15 cellular contexts compared by ENCODE assay signal in genomic region chrX:119500061-119500800, GRCh38. TPM values are rescaled to one million over a fixed set of nuclear protein-coding genes. Genes with fewer than 3 reads are reported as not detected.
DNase-seq lines count a peak whose midpoint lies in the region; ATAC-seq and TF ChIP-seq lines count a peak whose summit lies in the region.
"Had no signal": no experiment of that assay in that cellular context is flagged by ENCODE, and none has a peak within 500 bp of the region (broad histone marks: within the 10 kb centered on the region; RNA-seq: fewer than 3 reads in every experiment).

No MANE protein-coding gene starts in this region.

- TF ChIP-seq CTCF in RWPE2 (IDR thresholded peaks at IDR 0.05; ENCODE audit: poor library complexity, severe bottlenecking) (no peak), esophagus squamous epithelium (IDR thresholded peaks at IDR 0.05) (no peak), H9 (conservative IDR thresholded peaks at IDR 0.05) (no peak)

- H3K56ac ChIP-seq in H9 (ENCODE audit: insufficient read length, low read depth, low read length), result no peak overlapping the region

- no peak overlapping the region for H2BK12ac ChIP-seq in H9 (ENCODE audit: insufficient read length, low read depth, low read length)

- no peak overlapping the region for H3K27ac ChIP-seq in CD4-positive, CD25-positive, alpha-beta regulatory T cell (ENCODE audit: insufficient read depth, low read length, poor library complexity, severe bottlenecking)
- H3K27ac ChIP-seq in RWPE2 (ENCODE audit: poor library complexity, severe bottlenecking) (peak overlapping the region; percentile 95), esophagus squamous epithelium (peak overlapping the region in 3 of 4 donors; percentile 82 to 90 (median 84)), H9 (ENCODE audit: insufficient read length, low read depth, low read length) (no peak overlapping the region)

- no peak for ATAC-seq in CD4-positive, CD25-positive, alpha-beta regulatory T cell (ENCODE audit: low read depth in 2 of 2)
- ATAC-seq in RWPE2 (ENCODE audit: low read depth) (no peak), HG02981 (IDR thresholded peaks at IDR 0.05; ENCODE audit: unreplicated experiment) (no peak)
- no peak for ATAC-seq in stimulated activated naive B cell treated with anti-CD40 and anti-IgM and Interleukin-4, amounts not matched to agents 10 μg/mL and 1 μg/mL and 100 μg/mL, for 72 hours (replicated peaks)
- ATAC-seq: Right ventricle myocardium inferior had no signal

- H2BK20ac ChIP-seq in H9 (ENCODE audit: low read depth, low read length, poor library complexity, severe bottlenecking), result no peak overlapping the region

- no peaks in the 10 kb centered on the region for H4K20me1 ChIP-seq in H9 (ENCODE audit: control insufficient read depth, insufficient read depth, insufficient read length)

- no peak for DNase-seq in CD4-positive, CD25-positive, alpha-beta regulatory T cell
- no peak for DNase-seq in RWPE2 (ENCODE audit: low spot score)
- no peak for DNase-seq in esophagus squamous epithelium (lab: John Stamatoyannopoulos, UW)
- no peak for DNase-seq in stimulated activated naive B cell treated with anti-CD40 and anti-IgM and Interleukin-4, amounts not matched to agents 10 μg/mL and 1 μg/mL and 100 μg/mL, for 72 hours
- no peak for DNase-seq in HuH-7 (ENCODE audit: low spot score)
- DNase-seq in H9, result no peak
- no peak for DNase-seq in stimulated activated CD4-positive, alpha-beta T cell treated with anti-CD3 and anti-CD28 coated beads, Interleukin-4, amount 100 ng/mL, for 1 hour
- DNase-seq: COR-L47, KG1, NCI-H1417 treated with DMSO at 0.1 percent for 48 hours, NCI-H2029 treated with DMSO at 0.1 percent for 48 hours, NCI-H2171 treated with DMSO at 0.1 percent for 48 hours, NCI-H748 treated with DMSO at 0.1 percent for 48 hours had no signal

- no peaks in the 10 kb centered on the region for H3K36me3 Mint-ChIP-seq in CD4-positive, CD25-positive, alpha-beta regulatory T cell
- H3K36me3 Mint-ChIP-seq in stimulated activated naive B cell treated with anti-CD40 and anti-IgM and Interleukin-4, amounts not matched to agents 10 μg/mL and 1 μg/mL and 100 μg/mL, for 72 hours, result no peaks in the 10 kb centered on the region
- H3K36me3 Mint-ChIP-seq in H9 (ENCODE audit: insufficient read depth in 1 of 3, low read depth in 3 of 3), result peaks cover 0 to 6% (median 0%) of the 10 kb centered on the region in 3 experiments; a peak in 3 of 7 replicates

- no peak overlapping the region for H4K8ac ChIP-seq in H9 (replicated peaks; ENCODE audit: insufficient read length, low read depth, low read length)

- H3K23ac ChIP-seq in H9 (ENCODE audit: insufficient read length, low read depth, low read length), result no peak overlapping the region

- no peaks in the 10 kb centered on the region for H3K23me2 ChIP-seq in H9 (ENCODE audit: insufficient read length, low read depth, low read length, poor library complexity, severe bottlenecking)

- intact Hi-C loops in esophagus squamous epithelium (cut with DNase I), result no loop called here

- peaks cover 15% of the 10 kb centered on the region for H3K4me1 ChIP-seq in CD4-positive, CD25-positive, alpha-beta regulatory T cell (ENCODE audit: control insufficient read depth, insufficient read depth, low read length, poor library complexity, severe bottlenecking)
- H3K4me1 ChIP-seq in RWPE2 (ENCODE audit: insufficient read depth, poor library complexity, severe bottlenecking) (peaks cover 31% of the 10 kb centered on the region), esophagus squamous epithelium (peaks cover 8 to 70% (median 12%) of the 10 kb centered on the region in 3 donors), H9 (ENCODE audit: insufficient read depth, low read length) (no peaks in the 10 kb centered on the region)

- no peaks in the 10 kb centered on the region for H3K9me3 Mint-ChIP-seq in CD4-positive, CD25-positive, alpha-beta regulatory T cell
- H3K9me3 Mint-ChIP-seq in stimulated activated naive B cell treated with anti-CD40 and anti-IgM and Interleukin-4, amounts not matched to agents 10 μg/mL and 1 μg/mL and 100 μg/mL, for 72 hours, result no peaks in the 10 kb centered on the region
- peaks cover 64 to 79% of the 10 kb centered on the region in 2 experiments for H3K9me3 Mint-ChIP-seq in H9

- no peak overlapping the region for H3K9ac ChIP-seq in H9 (ENCODE audit: extremely low read depth, insufficient read length, low read length)

- 80 to 95% methylated on average over 7 to 13 of the region's 13 CpGs for WGBS in esophagus squamous epithelium, 2 donors
- WGBS in H9 (ENCODE audit: extremely low coverage, insufficient read length, low lambda C conversion rate), result no CpG with 5 or more reads among the region's 13 CpGs

- no peak overlapping the region for H3K18ac ChIP-seq in H9 (ENCODE audit: insufficient read length, low read depth, low read length)

- no peaks in the 10 kb centered on the region for H3K36me3 ChIP-seq in CD4-positive, CD25-positive, alpha-beta regulatory T cell (ENCODE audit: control insufficient read depth, insufficient read depth, low read length)
- H3K36me3 ChIP-seq in RWPE2 (ENCODE audit: low read depth), result no peaks in the 10 kb centered on the region
- H3K36me3 ChIP-seq in esophagus squamous epithelium, result no peaks in the 10 kb centered on the region

- peaks cover 4% of the 10 kb centered on the region for H3K27me3 Mint-ChIP-seq in CD4-positive, CD25-positive, alpha-beta regulatory T cell
- H3K27me3 Mint-ChIP-seq in stimulated activated naive B cell treated with anti-CD40 and anti-IgM and Interleukin-4, amounts not matched to agents 10 μg/mL and 1 μg/mL and 100 μg/mL, for 72 hours, result peaks cover 0 to 4% of the 10 kb centered on the region in 2 donors
- H3K27me3 Mint-ChIP-seq in H9 (ENCODE audit: low read depth), result peaks cover 4% of the 10 kb centered on the region; the same call in 1 of the 2 replicates

- no peak overlapping the region for H2BK5ac ChIP-seq in H9 (ENCODE audit: insufficient read length, low read length)

- TF ChIP-seq POLR2A in esophagus squamous epithelium (IDR thresholded peaks at IDR 0.05), result no peak

- H3K4me3 ChIP-seq in CD4-positive, CD25-positive, alpha-beta regulatory T cell (ENCODE audit: low read depth, low read length), result no peak overlapping the region
- no peak overlapping the region for H3K4me3 ChIP-seq in RWPE2 (ENCODE audit: severe bottlenecking)
- no peak overlapping the region for H3K4me3 ChIP-seq in esophagus squamous epithelium

- peak overlapping the region in 2 of 3 donors; percentile 49 to 66 for H3K27ac Mint-ChIP-seq in CD4-positive, CD25-positive, alpha-beta regulatory T cell
- peak overlapping the region; percentile 52 for H3K27ac Mint-ChIP-seq in stimulated activated naive B cell treated with anti-CD40 and anti-IgM and Interleukin-4, amounts not matched to agents 10 μg/mL and 1 μg/mL and 100 μg/mL, for 72 hours
- peak overlapping the region in 1 of 3 experiments; percentile 40; a peak in 1 of 7 replicates for H3K27ac Mint-ChIP-seq in H9

- H3K79me1 ChIP-seq in H9 (ENCODE audit: insufficient read depth, low read depth, low read length, poor library complexity, severe bottlenecking), result no peaks in the 10 kb centered on the region

- no peak overlapping the region for H3K4me3 Mint-ChIP-seq in CD4-positive, CD25-positive, alpha-beta regulatory T cell
- H3K4me3 Mint-ChIP-seq in stimulated activated naive B cell treated with anti-CD40 and anti-IgM and Interleukin-4, amounts not matched to agents 10 μg/mL and 1 μg/mL and 100 μg/mL, for 72 hours, result no peak overlapping the region
- H3K4me3 Mint-ChIP-seq in H9, result no peak overlapping the region

- H3T11ph ChIP-seq in H9 (ENCODE audit: low read length), result no peak overlapping the region

- H2AK5ac ChIP-seq in H9 (ENCODE audit: insufficient read length, low read length), result no peak overlapping the region

- H2AFZ ChIP-seq in H9 (ENCODE audit: low read length), result no peak overlapping the region

- no peaks in the 10 kb centered on the region for H3K79me2 ChIP-seq in H9 (ENCODE audit: insufficient read depth, low read length)

- H3K4ac ChIP-seq in H9 (ENCODE audit: low read depth, low read length), result no peak overlapping the region

- no peak overlapping the region for H3K4me2 ChIP-seq in H9 (ENCODE audit: insufficient read depth, insufficient read length, low read length)

- H4K5ac ChIP-seq in H9 (ENCODE audit: insufficient read length, low read depth, low read length), result no peak overlapping the region

- H3K4me1 Mint-ChIP-seq in CD4-positive, CD25-positive, alpha-beta regulatory T cell, result peaks cover 0 to 32% (median 7%) of the 10 kb centered on the region in 4 donors
- H3K4me1 Mint-ChIP-seq in stimulated activated naive B cell treated with anti-CD40 and anti-IgM and Interleukin-4, amounts not matched to agents 10 μg/mL and 1 μg/mL and 100 μg/mL, for 72 hours, result peaks cover 11 to 24% of the 10 kb centered on the region in 2 donors
- H3K4me1 Mint-ChIP-seq in H9, result peaks cover 0 to 7% of the 10 kb centered on the region in 2 experiments; a peak in 3 of 4 replicates

- H4K91ac ChIP-seq in H9 (ENCODE audit: insufficient read length, low read depth, low read length), result no peak overlapping the region

- H3K9me3 ChIP-seq in CD4-positive, CD25-positive, alpha-beta regulatory T cell (ENCODE audit: control insufficient read depth in 2 of 2, low read length in 2 of 2), result no peaks in the 10 kb centered on the region
- H3K9me3 ChIP-seq in RWPE2 (ENCODE audit: severe bottlenecking) (no peaks in the 10 kb centered on the region), esophagus squamous epithelium (no peaks in the 10 kb centered on the region), H9 (ENCODE audit: control insufficient read depth, low read depth, low read length) (peaks cover 28% of the 10 kb centered on the region)

- no peak overlapping the region for H3K14ac ChIP-seq in H9 (ENCODE audit: insufficient read depth, low read length)

- H2BK120ac ChIP-seq in H9 (ENCODE audit: low read depth, low read length, poor library complexity, severe bottlenecking), result no peak overlapping the region

- H2BK15ac ChIP-seq in H9 (ENCODE audit: low read depth, low read length), result no peak overlapping the region

- no peaks in the 10 kb centered on the region for H3K27me3 ChIP-seq in CD4-positive, CD25-positive, alpha-beta regulatory T cell (ENCODE audit: control insufficient read depth, insufficient read depth, low read length)
- H3K27me3 ChIP-seq in RWPE2 (ENCODE audit: insufficient read depth, poor library complexity, severe bottlenecking) (no peaks in the 10 kb centered on the region), esophagus squamous epithelium (no peaks in the 10 kb centered on the region), H9 (ENCODE audit: insufficient read depth, low read length) (no peaks in the 10 kb centered on the region)

RNA-seq across cellular contexts. Expression of gene SLC25A5, which starts 32.0 kb away (rescaled TPM):
- total RNA-seq in CD4-positive, CD25-positive, alpha-beta regulatory T cell, result 165 TPM
- 100 to 1,000 TPM; 236 to 336 (median 273) TPM for polyA plus RNA-seq in CD4-positive, CD25-positive, alpha-beta regulatory T cell
- total RNA-seq in esophagus squamous epithelium, result 100 to 1,000 TPM; 427 to 606 (median 480) TPM
- total RNA-seq in H9 (2021), result 454 and 472 TPM in 2 replicates

Comparison
In these comparisons a context has a peak if more than half of its experiments do, and no peak if none do; other contexts are left out.
1. H3K27ac ChIP-seq: peak in RWPE2 (single experiment) and esophagus squamous epithelium (3 of 4); none in CD4-positive, CD25-positive, alpha-beta regulatory T cell (single experiment) and H9 (single experiment).